Comparison of ENCODE assay signal across 16 cellular contexts in genomic region chr19:50795665-50796073, GRCh38. TPM values are rescaled to one million over a fixed set of nuclear protein-coding genes. Genes with fewer than 3 reads are reported as not detected.
DNase-seq lines count a peak whose midpoint lies in the region; ATAC-seq and TF ChIP-seq lines count a peak whose summit lies in the region.
"Had no signal": no experiment of that assay in that cellular context is flagged by ENCODE, and none has a peak within 500 bp of the region (broad histone marks: within the 10 kb centered on the region; RNA-seq: fewer than 3 reads in every experiment).

No MANE protein-coding gene starts in this region.

- CTCF ChIA-PET in activated naive CD4-positive, alpha-beta T cell treated with anti-CD3 and anti-CD28 coated beads for 36 hours (lab: Charles Lee): interaction anchor here (1.2 kb wide), 1 partner anchor 11 kb away, joined by 3 read pairs; no protein-coding TSS in a partner anchor

- no peak for ATAC-seq in activated naive CD4-positive, alpha-beta T cell treated with anti-CD3 and anti-CD28 coated beads, Interleukin-2, amount 50 U/mL, for 72 hours
- ATAC-seq in T-helper 17 cell: no peak
- no peak for ATAC-seq in stimulated activated naive B cell treated with anti-CD40 and anti-IgM and Interleukin-4, amounts not matched to agents 10 μg/mL and 1 μg/mL and 100 μg/mL, for 72 hours (replicated peaks)
- no peak for ATAC-seq in gastrocnemius medialis
- ATAC-seq: right cardiac atrium had no signal

- intact Hi-C loops in activated naive CD4-positive, alpha-beta T cell treated with anti-CD3 and anti-CD28 coated beads for 36 hours (cut with micrococcal nuclease): no loop called here
- intact Hi-C loops in gastrocnemius medialis (cut with DNase I; ENCODE audit: low total_unique reads): no loop called here

- H3K4me1 Mint-ChIP-seq in activated naive CD4-positive, alpha-beta T cell treated with anti-CD3 and anti-CD28 coated beads for 36 hours (ENCODE audit: low read depth): peaks cover 9% of the 10 kb centered on the region
- peaks cover 6% of the 10 kb centered on the region for H3K4me1 Mint-ChIP-seq in T-helper 17 cell
- peaks cover 18 to 19% of the 10 kb centered on the region in 2 donors for H3K4me1 Mint-ChIP-seq in stimulated activated naive B cell treated with anti-CD40 and anti-IgM and Interleukin-4, amounts not matched to agents 10 μg/mL and 1 μg/mL and 100 μg/mL, for 72 hours

- no peaks in the 10 kb centered on the region for H3K4me1 ChIP-seq in gastrocnemius medialis

- TF ChIP-seq CTCF in HL-60 (IDR thresholded peaks at IDR 0.05; ENCODE audit: insufficient read depth, low read length): no peak
- no peak for TF ChIP-seq CTCF in gastrocnemius medialis (IDR thresholded peaks at IDR 0.05 in 4 of 5, conservative IDR thresholded peaks at IDR 0.05 in 1 of 5)

- no peak overlapping the region for H3K4me3 ChIP-seq in HL-60 (replicated peaks; ENCODE audit: insufficient read depth, low read length)
- no peak overlapping the region for H3K4me3 ChIP-seq in gastrocnemius medialis

- H3K36me3 ChIP-seq in gastrocnemius medialis: peaks cover 0 to 25% of the 10 kb centered on the region in 2 donors

- H3K36me3 Mint-ChIP-seq in activated naive CD4-positive, alpha-beta T cell treated with anti-CD3 and anti-CD28 coated beads for 36 hours (ENCODE audit: low read depth): peaks cover 15% of the 10 kb centered on the region
- H3K36me3 Mint-ChIP-seq in activated naive CD4-positive, alpha-beta T cell treated with anti-CD3 and anti-CD28 coated beads, Interleukin-2, amount 50 U/mL, for 72 hours: peaks cover 0 to under 1% of the 10 kb centered on the region in 2 donors
- no peaks in the 10 kb centered on the region for H3K36me3 Mint-ChIP-seq in T-helper 17 cell (ENCODE audit: low read depth)
- peaks cover 19 to 32% of the 10 kb centered on the region in 2 donors for H3K36me3 Mint-ChIP-seq in stimulated activated naive B cell treated with anti-CD40 and anti-IgM and Interleukin-4, amounts not matched to agents 10 μg/mL and 1 μg/mL and 100 μg/mL, for 72 hours

- DNase-seq in activated naive CD4-positive, alpha-beta T cell treated with anti-CD3 and anti-CD28 coated beads for 36 hours: no peak
- no peak for DNase-seq in activated naive CD4-positive, alpha-beta T cell treated with anti-CD3 and anti-CD28 coated beads, Interleukin-2, amount 50 U/mL, for 72 hours (ENCODE audit: low spot score in 2 of 2)
- DNase-seq in HL-60 (ENCODE audit: low read depth in 1 of 2, low spot score in 1 of 2): peak in 1 of 2 experiments; percentile 28
- DNase-seq in T-helper 17 cell: no peak
- DNase-seq in stimulated activated naive B cell treated with anti-CD40 and anti-IgM and Interleukin-4, amounts not matched to agents 10 μg/mL and 1 μg/mL and 100 μg/mL, for 72 hours: no peak
- DNase-seq in gastrocnemius medialis: no peak
- DNase-seq in T-helper 9 cell: no peak
- DNase-seq: activated CD4-positive, alpha-beta T cell treated with anti-CD3 and anti-CD28 coated beads, Interleukin-2, amount 50 U/mL, for 1 hour; hypothalamus; NCI-H1105; occipital lobe; right cardiac atrium; SHP77 treated with DMSO at 0.1 percent for 48 hours had no signal

- H3K9me3 ChIP-seq in T-helper 17 cell (ENCODE audit: control insufficient read depth, low read length, poor library complexity, severe bottlenecking): no peaks in the 10 kb centered on the region
- no peaks in the 10 kb centered on the region for H3K9me3 ChIP-seq in gastrocnemius medialis

- in situ Hi-C loops in gastrocnemius medialis (cut with MboI; ENCODE audit: low sequenced_read_pairs in 4 of 4): loop anchor here in 3 of 4 donors (25.0 kb wide), 1 partner anchor 258 kb away; no protein-coding TSS in a partner anchor

- H3K27me3 ChIP-seq in HL-60 (ENCODE audit: insufficient read depth, poor library complexity, severe bottlenecking): no peaks in the 10 kb centered on the region
- H3K27me3 ChIP-seq in gastrocnemius medialis: peaks cover 0 to 3% (median 0%) of the 10 kb centered on the region in 3 donors

- no peak overlapping the region for H3K4me3 Mint-ChIP-seq in activated naive CD4-positive, alpha-beta T cell treated with anti-CD3 and anti-CD28 coated beads for 36 hours
- H3K4me3 Mint-ChIP-seq in T-helper 17 cell: peak overlapping the region; percentile 19
- H3K4me3 Mint-ChIP-seq in stimulated activated naive B cell treated with anti-CD40 and anti-IgM and Interleukin-4, amounts not matched to agents 10 μg/mL and 1 μg/mL and 100 μg/mL, for 72 hours: no peak overlapping the region

- H3K9me3 Mint-ChIP-seq in activated naive CD4-positive, alpha-beta T cell treated with anti-CD3 and anti-CD28 coated beads for 36 hours: no peaks in the 10 kb centered on the region
- H3K9me3 Mint-ChIP-seq in activated naive CD4-positive, alpha-beta T cell treated with anti-CD3 and anti-CD28 coated beads, Interleukin-2, amount 50 U/mL, for 72 hours: no peaks in the 10 kb centered on the region
- H3K9me3 Mint-ChIP-seq in stimulated activated naive B cell treated with anti-CD40 and anti-IgM and Interleukin-4, amounts not matched to agents 10 μg/mL and 1 μg/mL and 100 μg/mL, for 72 hours: no peaks in the 10 kb centered on the region
- H3K9me3 Mint-ChIP-seq: IgD-negative memory B cell had no signal

- peak overlapping the region; percentile 68 for H3K27ac Mint-ChIP-seq in activated naive CD4-positive, alpha-beta T cell treated with anti-CD3 and anti-CD28 coated beads for 36 hours
- H3K27ac Mint-ChIP-seq in activated naive CD4-positive, alpha-beta T cell treated with anti-CD3 and anti-CD28 coated beads, Interleukin-2, amount 50 U/mL, for 72 hours: peak overlapping the region in 1 of 2 donors; percentile 22
- H3K27ac Mint-ChIP-seq in T-helper 17 cell: no peak overlapping the region
- H3K27ac Mint-ChIP-seq in stimulated activated naive B cell treated with anti-CD40 and anti-IgM and Interleukin-4, amounts not matched to agents 10 μg/mL and 1 μg/mL and 100 μg/mL, for 72 hours: peak overlapping the region; percentile 69

- H3K27ac ChIP-seq in HL-60 (replicated peaks) (peak overlapping the region; percentile 4; the same call in 1 of the 2 replicates), gastrocnemius medialis (no peak overlapping the region)

- no peaks in the 10 kb centered on the region for H3K27me3 Mint-ChIP-seq in activated naive CD4-positive, alpha-beta T cell treated with anti-CD3 and anti-CD28 coated beads for 36 hours (ENCODE audit: low read depth)
- no peaks in the 10 kb centered on the region for H3K27me3 Mint-ChIP-seq in T-helper 17 cell
- H3K27me3 Mint-ChIP-seq in stimulated activated naive B cell treated with anti-CD40 and anti-IgM and Interleukin-4, amounts not matched to agents 10 μg/mL and 1 μg/mL and 100 μg/mL, for 72 hours: no peaks in the 10 kb centered on the region
- H3K27me3 Mint-ChIP-seq: IgD-negative memory B cell had no signal

- no peak for TF ChIP-seq POLR2A in gastrocnemius medialis (IDR thresholded peaks at IDR 0.05)

RNA-seq across cellular contexts. Expression of gene ACP4, which starts 5.5 kb away (rescaled TPM):
- not detected for total RNA-seq in activated naive CD4-positive, alpha-beta T cell treated with anti-CD3 and anti-CD28 coated beads for 36 hours
- not detected for total RNA-seq in activated naive CD4-positive, alpha-beta T cell treated with anti-CD3 and anti-CD28 coated beads, Interleukin-2, amount 50 U/mL, for 72 hours
- total RNA-seq in T-helper 17 cell (not detected), gastrocnemius medialis (not detected)
- total RNA-seq: cerebellum, occipital lobe, right cardiac atrium, subcutaneous adipose tissue had no signal

RNA-seq across cellular contexts. Expression of gene GPR32, which starts 25.4 kb away (rescaled TPM):
- not detected for total RNA-seq in activated naive CD4-positive, alpha-beta T cell treated with anti-CD3 and anti-CD28 coated beads for 36 hours
- not detected for total RNA-seq in activated naive CD4-positive, alpha-beta T cell treated with anti-CD3 and anti-CD28 coated beads, Interleukin-2, amount 50 U/mL, for 72 hours
- total RNA-seq in T-helper 17 cell: not detected
- total RNA-seq in gastrocnemius medialis: not detected
- total RNA-seq: cerebellum, occipital lobe, right cardiac atrium, subcutaneous adipose tissue had no signal

RNA-seq across cellular contexts. Expression of gene KLK1, which starts 27.9 kb away (rescaled TPM):
- total RNA-seq in activated naive CD4-positive, alpha-beta T cell treated with anti-CD3 and anti-CD28 coated beads for 36 hours: 1 to 10 TPM in 1 of 2 experiments, under 1 TPM in 1; 0.79 to 1.1 TPM
- total RNA-seq in activated naive CD4-positive, alpha-beta T cell treated with anti-CD3 and anti-CD28 coated beads, Interleukin-2, amount 50 U/mL, for 72 hours: 1 to 10 TPM; 1.2 to 5.0 TPM
- total RNA-seq in T-helper 17 cell (not detected), gastrocnemius medialis (under 1 TPM in 1 of 4 donors, not detected in 3; 0.41 TPM)
- total RNA-seq: cerebellum, occipital lobe had no signal

RNA-seq across cellular contexts. Expression of gene KLK15, which starts 37.7 kb away (rescaled TPM):
- total RNA-seq in activated naive CD4-positive, alpha-beta T cell treated with anti-CD3 and anti-CD28 coated beads for 36 hours: not detected
- not detected for total RNA-seq in activated naive CD4-positive, alpha-beta T cell treated with anti-CD3 and anti-CD28 coated beads, Interleukin-2, amount 50 U/mL, for 72 hours
- total RNA-seq in T-helper 17 cell (not detected), gastrocnemius medialis (not detected)
- total RNA-seq: cerebellum, occipital lobe, right cardiac atrium, subcutaneous adipose tissue had no signal

RNA-seq across cellular contexts. Expression of gene KLK3, which starts 59.0 kb away (rescaled TPM):
- total RNA-seq in activated naive CD4-positive, alpha-beta T cell treated with anti-CD3 and anti-CD28 coated beads for 36 hours: not detected
- not detected for total RNA-seq in activated naive CD4-positive, alpha-beta T cell treated with anti-CD3 and anti-CD28 coated beads, Interleukin-2, amount 50 U/mL, for 72 hours
- total RNA-seq in T-helper 17 cell (not detected), gastrocnemius medialis (not detected)
- total RNA-seq: cerebellum, occipital lobe, right cardiac atrium, subcutaneous adipose tissue had no signal
